ENCODE assay signal across 8 cellular contexts in genomic region chr1:67850151-67850551, GRCh38.
A peak's percentile ranks its signal among the peaks of the same experiment; 100 is the strongest.
DNase-seq lines count a peak whose midpoint lies in the region; ATAC-seq and TF ChIP-seq lines count a peak whose summit lies in the region.

No MANE protein-coding gene starts in this region.

- DNase-seq in ELF-1 (ENCODE audit: low read depth, low spot score) (peak; percentile 32), SW480 (ENCODE audit: low spot score) (peak; percentile 57), glomerular visceral epithelial cell (ENCODE audit: extremely low spot score) (peak; percentile 60), superior temporal gyrus (ENCODE audit: extremely low spot score) (peak; percentile 75), iPS-NIHi7 (ENCODE audit: extremely low spot score) (no peak)

- ATAC-seq in GM21717 (IDR thresholded peaks at IDR 0.05; ENCODE audit: unreplicated experiment) (no peak), HG03039 (IDR thresholded peaks at IDR 0.05; ENCODE audit: unreplicated experiment) (no peak)

- H3K27me3 ChIP-seq in KMS-11 (ENCODE audit: insufficient read depth, low read depth): no peaks in the 10 kb centered on the region

- no peaks in the 10 kb centered on the region for H4K20me1 ChIP-seq in KMS-11 (ENCODE audit: insufficient read depth)

- no peaks in the 10 kb centered on the region for H3K79me2 ChIP-seq in KMS-11 (ENCODE audit: insufficient read depth, low read depth)

- H3K4me2 ChIP-seq in KMS-11: no peak overlapping the region

- H3K4me1 ChIP-seq in KMS-11 (ENCODE audit: low read depth, poor library complexity, severe bottlenecking): no peaks in the 10 kb centered on the region

- peak; percentile 60 for TF ChIP-seq CTCF in KMS-11 (conservative IDR thresholded peaks at IDR 0.05; ENCODE audit: low read depth, low read length)

- no peak overlapping the region for H3K4me3 ChIP-seq in KMS-11 (IDR thresholded peaks at IDR 0.05; ENCODE audit: insufficient read depth, low read depth, low read length)

- no peak overlapping the region for H3K9ac ChIP-seq in KMS-11

- H3K27ac ChIP-seq in KMS-11: no peak overlapping the region

- no peak overlapping the region for H2AFZ ChIP-seq in KMS-11 (ENCODE audit: low read depth)

- H3K36me3 ChIP-seq in KMS-11 (ENCODE audit: insufficient read depth): no peaks in the 10 kb centered on the region
